ENCODE assay signal across 1 cellular context in genomic region chrX:103357871-103358270, GRCh38.
TF ChIP-seq lines count a peak whose summit lies in the region.

No MANE protein-coding gene starts in this region.

TF ChIP-seq in K562, 482 proteins besides CTCF, POLR2A, EP300 and RAD21:
- no peak for TF ChIP-seq ZNF124 (CRISPR knock-in tag; IDR thresholded peaks at IDR 0.05)
- no peak for TF ChIP-seq GTF3C2 (IDR thresholded peaks at IDR 0.05; ENCODE audit: borderline replicate concordance, extremely low read depth, insufficient read length)
- TF ChIP-seq THRA (IDR thresholded peaks at IDR 0.05), result no peak
- no peak for TF ChIP-seq BRD9 (IDR thresholded peaks at IDR 0.05; ENCODE audit: low read depth, partially characterized antibody)
- no peak for TF ChIP-seq KLF13 (tag; IDR thresholded peaks at IDR 0.05; ENCODE audit: borderline replicate concordance, low read depth)
- no peak for TF ChIP-seq DDX20 (tag; IDR thresholded peaks at IDR 0.05; ENCODE audit: low read depth)
- no peak for TF ChIP-seq HLTF (IDR thresholded peaks at IDR 0.05)
- TF ChIP-seq ZNF133 (CRISPR knock-in tag; IDR thresholded peaks at IDR 0.05), result no peak
- TF ChIP-seq, protein P1, sequence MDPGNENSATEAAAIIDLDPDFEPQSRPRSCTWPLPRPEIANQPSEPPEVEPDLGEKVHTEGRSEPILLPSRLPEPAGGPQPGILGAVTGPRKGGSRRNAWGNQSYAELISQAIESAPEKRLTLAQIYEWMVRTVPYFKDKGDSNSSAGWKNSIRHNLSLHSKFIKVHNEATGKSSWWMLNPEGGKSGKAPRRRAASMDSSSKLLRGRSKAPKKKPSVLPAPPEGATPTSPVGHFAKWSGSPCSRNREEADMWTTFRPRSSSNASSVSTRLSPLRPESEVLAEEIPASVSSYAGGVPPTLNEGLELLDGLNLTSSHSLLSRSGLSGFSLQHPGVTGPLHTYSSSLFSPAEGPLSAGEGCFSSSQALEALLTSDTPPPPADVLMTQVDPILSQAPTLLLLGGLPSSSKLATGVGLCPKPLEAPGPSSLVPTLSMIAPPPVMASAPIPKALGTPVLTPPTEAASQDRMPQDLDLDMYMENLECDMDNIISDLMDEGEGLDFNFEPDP (CRISPR knock-in tag; IDR thresholded peaks at IDR 0.05), result no peak
- TF ChIP-seq ZNF384 (IDR thresholded peaks at IDR 0.05; ENCODE audit: low read depth, low read length), result no peak
- TF ChIP-seq RUNX1 (IDR thresholded peaks at IDR 0.05; ENCODE audit: low read depth), result no peak
- TF ChIP-seq FOXK2 (conservative IDR thresholded peaks at IDR 0.05 in 1 of 2, IDR thresholded peaks at IDR 0.05 in 1 of 2; ENCODE audit: low read depth in 2 of 2), result no peak
- no peak for TF ChIP-seq ZNF639 (CRISPR knock-in tag; conservative IDR thresholded peaks at IDR 0.05 in 1 of 2, IDR thresholded peaks at IDR 0.05 in 1 of 2)
- TF ChIP-seq HBP1 (CRISPR knock-in tag; IDR thresholded peaks at IDR 0.05), result no peak
- TF ChIP-seq KDM5B (IDR thresholded peaks at IDR 0.05; ENCODE audit: insufficient replicate concordance, low read depth, low read length), result no peak
- TF ChIP-seq ZNF717 (CRISPR knock-in tag; IDR thresholded peaks at IDR 0.05), result no peak
- TF ChIP-seq DLX4 (CRISPR knock-in tag; IDR thresholded peaks at IDR 0.05), result no peak
- TF ChIP-seq AFF1 (IDR thresholded peaks at IDR 0.05; ENCODE audit: low read depth in 1 of 2, partially characterized antibody in 2 of 2), result no peak
